ENCODE assay signal across 8 cellular contexts in the genomic region with DNA sequence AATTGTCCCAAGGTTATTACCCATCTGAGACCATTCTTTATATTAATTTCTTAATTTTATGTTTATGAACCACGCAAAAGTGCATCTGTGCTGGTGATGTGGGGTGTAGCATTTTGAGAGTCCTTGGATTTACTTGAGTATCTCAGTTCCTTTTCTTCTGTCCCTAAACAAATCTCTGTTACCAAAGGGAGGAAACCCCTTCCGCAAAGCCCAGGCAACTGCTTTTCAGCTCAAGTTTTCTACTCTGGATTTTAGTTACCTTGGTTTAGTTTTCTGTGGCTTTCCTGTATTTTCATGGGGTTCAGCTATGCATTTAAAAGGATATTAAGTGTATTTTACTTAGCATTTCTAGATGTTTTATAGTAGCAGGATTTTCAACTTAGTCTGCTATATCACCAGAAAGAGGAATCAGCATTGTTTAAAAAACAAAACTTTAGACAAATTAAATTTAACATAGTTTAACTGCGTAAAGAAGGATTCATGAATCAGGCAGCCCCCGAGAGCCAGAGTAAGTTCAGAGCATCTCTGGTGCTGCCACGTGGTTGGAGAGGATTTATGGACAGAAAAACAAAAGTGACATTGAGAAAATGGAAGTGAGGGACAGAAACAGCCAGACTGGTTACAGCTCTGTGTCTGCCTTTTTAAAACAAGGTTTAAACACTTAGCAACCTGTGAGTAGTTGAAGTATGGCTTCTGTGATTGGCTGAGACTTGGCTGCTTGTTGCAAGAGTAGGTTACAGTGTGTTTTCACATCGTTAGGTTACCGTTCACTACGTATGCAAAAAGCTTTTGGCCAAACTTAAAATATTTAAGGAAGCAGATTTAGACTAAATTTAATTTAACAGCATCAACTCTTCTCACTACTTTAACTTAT.
DNase-seq lines count a peak whose midpoint lies in the region; ATAC-seq lines count a peak whose summit lies in the region.

No MANE protein-coding gene starts in this region.

- DNase-seq in DMS 273 treated with DMSO at 0.1 percent for 48 hours (lab: John Stamatoyannopoulos, UW), result peak; percentile 67
- DNase-seq in OCI-M1 (lab: John Stamatoyannopoulos, UW), result peak; percentile 53
- peak; percentile 86 for DNase-seq in fibroblast of peridontal ligament (ENCODE audit: extremely low read depth)
- no peak for DNase-seq in effector CD4-positive, alpha-beta T cell
- no peak for DNase-seq in EL
- no peak for DNase-seq in activated CD8-positive, alpha-beta memory T cell treated with anti-CD3 and anti-CD28 coated beads for 24 hours

- ATAC-seq in GM19035 (IDR thresholded peaks at IDR 0.05; ENCODE audit: unreplicated experiment) (peak; percentile 82), HG03135 (IDR thresholded peaks at IDR 0.05; ENCODE audit: unreplicated experiment) (peak; percentile 80)

Comparison
In these comparisons a context has a peak if more than half of its experiments do, and no peak if none do; other contexts are left out.
1. DNase-seq: peak in DMS 273 treated with DMSO at 0.1 percent for 48 hours (single experiment), OCI-M1 (single experiment) and fibroblast of peridontal ligament (single experiment); none in effector CD4-positive, alpha-beta T cell (single experiment), EL (single experiment) and activated CD8-positive, alpha-beta memory T cell treated with anti-CD3 and anti-CD28 coated beads for 24 hours (single experiment).